ENCODE assay signal across 2 cellular contexts in genomic region chr15:79935556-79936201, GRCh38. TPM values are rescaled to one million over a fixed set of nuclear protein-coding genes. Genes with fewer than 3 reads are reported as not detected.
"Had no signal": no experiment of that assay in that cellular context is flagged by ENCODE, and none has a peak within 500 bp of the region (broad histone marks: within the 10 kb centered on the region; RNA-seq: fewer than 3 reads in every experiment).

No MANE protein-coding gene starts in this region.

RNA-seq across cellular contexts. Expression of gene BCL2A1, which starts 35.3 kb away (rescaled TPM):
- total RNA-seq: esophagus mucosa, foreskin keratinocyte had no signal
- polyA plus RNA-seq: foreskin keratinocyte had no signal
